8 cellular contexts compared by ENCODE assay signal in the genomic region with DNA sequence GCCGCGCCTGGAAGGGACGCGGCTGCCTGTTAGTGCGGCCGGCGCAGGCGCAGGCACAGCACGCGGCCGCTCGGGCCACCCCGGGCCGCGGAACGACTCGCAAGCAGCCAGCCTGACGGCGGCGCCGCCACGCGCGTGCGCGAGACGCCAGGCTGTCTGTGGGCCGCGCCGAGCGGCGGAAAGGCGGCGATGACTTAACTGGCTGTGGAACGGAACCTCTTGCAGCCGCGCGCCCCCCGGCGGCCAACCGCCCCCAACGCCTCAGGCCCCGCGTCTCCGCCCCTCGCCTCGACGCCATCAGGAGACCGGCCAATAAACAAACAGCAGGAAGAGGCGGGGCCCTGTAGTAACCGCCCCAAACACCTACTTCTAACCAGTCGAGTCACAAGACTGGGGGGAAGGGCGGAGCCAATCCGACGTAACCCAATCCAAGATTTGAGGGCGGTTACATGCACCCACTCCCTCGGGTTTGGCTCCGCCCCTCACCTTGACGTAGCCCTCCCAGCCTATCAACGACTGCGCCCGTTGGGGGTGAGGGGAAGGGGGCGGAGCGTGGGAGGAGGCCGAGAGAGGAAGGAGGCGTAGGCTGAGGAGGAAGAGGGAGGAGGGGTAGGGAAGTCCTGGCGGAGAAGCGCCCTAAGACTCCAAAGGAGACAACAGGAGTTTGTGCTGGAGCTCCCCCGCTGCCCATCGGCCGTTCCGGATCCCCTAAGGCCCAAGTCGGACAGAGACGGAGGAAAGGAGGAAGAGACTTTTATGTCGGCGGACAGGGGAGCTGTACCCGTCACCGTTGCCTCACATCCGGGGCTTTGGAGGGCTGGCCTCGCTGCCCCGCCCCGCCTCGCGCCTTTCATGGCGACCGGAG. TPM values are rescaled to one million over a fixed set of nuclear protein-coding genes. Genes with fewer than 3 reads are reported as not detected.
DNase-seq lines count a peak whose midpoint lies in the region; ATAC-seq and TF ChIP-seq lines count a peak whose summit lies in the region.

A gene (plus strand): TSS at position 566 of the 865 bp plus-strand sequence. CDS start 1,088 bp downstream, outside the sequence.

- intact Hi-C loops in T-helper 2 cell treated with Interferon-gamma antibody and Interleukin-4, amounts not matched to agents 100 ng/mL and 5 ng/mL, for 36 hours (cut with micrococcal nuclease), result loop anchor here (1.0 to 5.0 kb wide), 10 partner anchors 8 to 853 kb away; a partner anchor contains a TSS
- intact Hi-C loops in ascending aorta (cut with DNase I) (loop anchor here (1.0 to 10.0 kb wide), 15 partner anchors 8 to 799 kb away; a partner anchor contains a TSS), right cardiac atrium (cut with DNase I) (no loop called here), aorta (cut with DNase I) (loop anchor here (1.0 to 10.0 kb wide), 6 partner anchors 8 to 283 kb away; a partner anchor contains a TSS)

- H3K27ac ChIP-seq in ascending aorta (peak within 1 kb of the TSS; percentile 98 to 99), right cardiac atrium (ENCODE audit: low read length) (peak within 1 kb of the TSS; percentile 99), aorta (ENCODE audit: low read depth in 1 of 2, low read length in 2 of 2) (peak within 1 kb of the TSS; percentile 91 to 92)

- H3K9me3 ChIP-seq in ascending aorta (no peaks in the 10 kb centered on the region), right cardiac atrium (ENCODE audit: control insufficient read depth, low read length) (no peaks in the 10 kb centered on the region), aorta (ENCODE audit: control insufficient read depth, low read length) (no peaks in the 10 kb centered on the region)

- under 1% methylated on average over 86 of the region's 86 CpGs for WGBS in right cardiac atrium
- 0 to 1% methylated on average over 74 to 86 of the region's 86 CpGs for WGBS in aorta, 2 donors

- TF ChIP-seq CTCF in ascending aorta (IDR thresholded peaks at IDR 0.05), result peak; percentile 74 to 80 (median 80)

- TF ChIP-seq POLR2A in GM15510 (IDR thresholded peaks at IDR 0.05; ENCODE audit: borderline replicate concordance, extremely low read depth, insufficient read length), result peak; percentile 73

- H3K4me3 ChIP-seq in ascending aorta (peak within 1 kb of the TSS; percentile 89 to 96), right cardiac atrium (ENCODE audit: low read length) (peak within 1 kb of the TSS; percentile 96), aorta (ENCODE audit: low read length in 2 of 2) (peak within 1 kb of the TSS; percentile 94 to 97)

- peak; percentile 70 for ATAC-seq in HG02938 (IDR thresholded peaks at IDR 0.05; ENCODE audit: unreplicated experiment)
- peak; percentile 92 to 94 for ATAC-seq in right cardiac atrium
- ATAC-seq in aorta (ENCODE audit: low FRiP score), result peak; percentile 95

- H3K4me1 ChIP-seq in ascending aorta (peaks cover 26 to 34% of the 10 kb centered on the region in 2 donors), right cardiac atrium (ENCODE audit: control insufficient read depth, insufficient read depth, low read length) (peaks cover 10% of the 10 kb centered on the region), aorta (ENCODE audit: control insufficient read depth in 1 of 2, insufficient read depth in 2 of 2, low read length in 2 of 2) (no peaks in the 10 kb centered on the region)

- H3K27me3 ChIP-seq in ascending aorta (no peaks in the 10 kb centered on the region), right cardiac atrium (ENCODE audit: control insufficient read depth, insufficient read depth) (no peaks in the 10 kb centered on the region), aorta (ENCODE audit: control insufficient read depth in 1 of 2, insufficient read depth in 2 of 2, low read length in 1 of 2) (no peaks in the 10 kb centered on the region)

- DNase-seq in NCI-H187 (lab: John Stamatoyannopoulos, UW), result peak; percentile 95 to 96
- peak; percentile 100 for DNase-seq in ascending aorta (ENCODE audit: low spot score in 2 of 2)
- DNase-seq in right cardiac atrium, result peak; percentile 100
- peak; percentile 100 for DNase-seq in putamen (ENCODE audit: low spot score)
- peak; percentile 100 for DNase-seq in aorta

- H3K36me3 ChIP-seq in ascending aorta (peaks cover 56 to 61% of the 10 kb centered on the region in 2 donors), aorta (ENCODE audit: control insufficient read depth in 1 of 2, insufficient read depth in 2 of 2, low read length in 1 of 2) (peaks cover 0 to 13% of the 10 kb centered on the region in 2 donors)

RNA-seq across cellular contexts. Expression of the gene that starts here (rescaled TPM):
- 77.3 and 81.1 TPM in 2 replicates for total RNA-seq in T-helper 2 cell treated with Interferon-gamma antibody and Interleukin-4, amounts not matched to agents 100 ng/mL and 5 ng/mL, for 36 hours
- total RNA-seq in ascending aorta (26.8 TPM), right cardiac atrium (10 to 100 TPM; 37.4 to 43.2 (median 38.4) TPM), aorta (10 to 100 TPM; 52.7 to 56.0 TPM)
- polyA plus RNA-seq in right cardiac atrium (30.4 TPM), aorta (10 to 100 TPM; 15.3 to 47.2 TPM)

Comparison
In these comparisons a context has a peak if more than half of its experiments do, and no peak if none do; other contexts are left out.
1. Peak in every context shown above with its lines: DNase-seq, ATAC-seq, H3K4me3 ChIP-seq and H3K27ac ChIP-seq.
2. intact Hi-C loops: an anchor here in T-helper 2 cell treated with Interferon-gamma antibody and Interleukin-4, amounts not matched to agents 100 ng/mL and 5 ng/mL, for 36 hours (1.0 to 5.0 kb wide), ascending aorta (1.0 to 10.0 kb wide) and aorta (1.0 to 10.0 kb wide); none called in right cardiac atrium.